In the genomic region with DNA sequence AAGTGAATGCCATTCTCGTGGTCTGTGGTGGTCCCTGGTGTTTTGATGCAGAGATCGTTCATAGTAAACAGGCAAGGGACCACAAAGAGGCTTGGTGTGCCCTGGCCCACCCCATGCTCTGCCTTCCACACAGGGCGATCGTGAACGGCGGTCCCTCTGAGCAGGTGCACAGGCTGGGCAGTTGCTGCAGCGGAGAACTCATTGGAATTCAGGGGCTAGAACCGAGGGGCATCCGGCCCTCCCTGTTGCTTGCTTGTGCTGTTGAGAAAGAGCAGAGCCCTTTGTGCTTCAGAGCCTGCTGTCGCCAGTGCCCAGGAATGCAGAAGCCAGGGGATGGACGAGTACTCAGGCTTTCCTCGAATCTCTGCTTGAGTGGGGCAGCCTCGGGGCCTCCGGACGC, we compare ENCODE assay signal across 1 cellular context.
TF ChIP-seq lines count a peak whose summit lies in the region.

No MANE protein-coding gene starts in this region.

TF ChIP-seq in H1, 55 proteins besides CTCF, POLR2A, EP300 and RAD21:
- TF ChIP-seq TBP (IDR thresholded peaks at IDR 0.05; ENCODE audit: low read depth, low read length): no peak
- peak; percentile 71; the same call in 1 of the 2 replicates for TF ChIP-seq TEAD4 (IDR thresholded peaks at IDR 0.05; ENCODE audit: low read depth, low read length)
TF ChIP-seq in H1: peak in this region for 1.
